In the genomic region with DNA sequence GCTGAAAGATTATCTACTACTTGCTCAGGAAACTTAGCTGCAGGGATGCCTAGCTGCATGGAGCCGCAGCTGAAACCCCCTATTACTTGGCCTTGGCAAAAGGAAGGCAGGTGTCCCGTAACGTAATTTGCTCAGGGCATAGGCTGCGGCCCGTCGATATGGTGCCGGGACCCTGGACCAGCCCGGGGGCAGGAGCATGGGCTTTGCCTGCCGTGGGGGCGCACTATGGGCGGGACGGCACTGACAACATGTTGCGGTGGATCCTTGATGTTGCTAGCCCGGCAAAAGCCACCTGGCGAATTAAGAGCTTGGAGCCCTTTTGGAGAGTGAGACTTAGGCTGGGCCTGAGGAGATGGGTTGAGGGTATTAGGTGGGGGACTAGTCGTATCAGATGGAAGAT, we compare ENCODE assay signal across 3 cellular contexts.
"Had no signal": no experiment of that assay in that cellular context is flagged by ENCODE, and none has a peak within 500 bp of the region (broad histone marks: within the 10 kb centered on the region; RNA-seq: fewer than 3 reads in every experiment).

No MANE protein-coding gene starts in this region.

- ATAC-seq: GM12878 had no signal

- H3K4me3 ChIP-seq: GM12878 had no signal

- DNase-seq: GDM1, GF-D8 had no signal
